In the genomic region with DNA sequence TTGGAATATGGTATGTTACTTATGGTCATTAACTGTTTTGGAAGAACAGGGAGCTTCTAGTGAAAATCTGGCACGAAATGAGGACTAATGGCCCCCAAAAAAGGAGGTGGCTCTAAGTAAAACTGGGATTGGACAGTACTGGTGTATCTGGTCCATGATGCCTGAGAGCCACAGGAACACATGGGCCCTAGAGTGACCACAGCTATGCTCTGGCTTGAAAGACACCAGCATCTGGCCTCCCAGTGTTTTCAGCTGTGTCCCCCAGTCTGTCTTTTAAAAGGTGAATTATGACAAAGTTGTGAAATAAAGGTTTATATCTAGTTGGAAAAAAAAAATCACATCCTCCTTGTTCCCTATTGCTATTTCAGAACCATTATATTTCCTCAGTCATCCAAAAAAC, we compare ENCODE assay signal across 25 cellular contexts.
"Had no signal": no experiment of that assay in that cellular context is flagged by ENCODE, and none has a peak within 500 bp of the region (broad histone marks: within the 10 kb centered on the region; RNA-seq: fewer than 3 reads in every experiment).

No MANE protein-coding gene starts in this region.

- H3K36me3 ChIP-seq: heart left ventricle, left lung, lower lobe of right lung, ovary, right atrium auricular region, right lobe of liver, spleen, suprapubic skin, thoracic aorta, upper lobe of right lung had no signal

- H3K9me3 Mint-ChIP-seq: immature natural killer cell had no signal

- H3K27ac Mint-ChIP-seq: mesothelial cell of epicardium; progenitor cell of endocrine pancreas; stimulated activated naive CD8-positive, alpha-beta T cell treated with anti-CD3 and anti-CD28 coated beads, Interleukin-15, Interleukin-2, amounts not matched to agents 100 ng/mL and 50 ng/mL, for 24 hours had no signal

- H3K27me3 ChIP-seq: heart left ventricle, left lung, ovary, right atrium auricular region, right lobe of liver, spleen, suprapubic skin, tibial nerve, upper lobe of right lung had no signal

- DNase-seq: heart left ventricle; hypothalamus; immature natural killer cell; kidney; left colon; left lung; lower lobe of right lung; mammary epithelial cell; mesendoderm; naive thymus-derived CD8-positive, alpha-beta T cell; ovary; right lobe of liver; small intestine; spleen; stimulated activated CD4-positive, alpha-beta T cell treated with anti-CD3 and anti-CD28 coated beads, Interleukin-4, amount 100 ng/mL, for 24 hours; stimulated activated naive CD4-positive, alpha-beta T cell; upper lobe of right lung had no signal

- H3K4me3 Mint-ChIP-seq: immature natural killer cell; mesothelial cell of epicardium; stimulated activated effector memory CD8-positive, alpha-beta T cell treated with anti-CD3 and anti-CD28 coated beads, Interleukin-12 subunit alpha, Interleukin-12 subunit beta, amount 100 ng/mL, for 72 hours; stimulated activated naive CD8-positive, alpha-beta T cell treated with anti-CD3 and anti-CD28 coated beads, Interleukin-15, Interleukin-2, amounts not matched to agents 100 ng/mL and 50 ng/mL, for 24 hours had no signal

- H3K27me3 Mint-ChIP-seq: naive thymus-derived CD8-positive, alpha-beta T cell; progenitor cell of endocrine pancreas; stimulated activated naive CD8-positive, alpha-beta T cell treated with anti-CD3 and anti-CD28 coated beads, Interleukin-15, Interleukin-2, amounts not matched to agents 100 ng/mL and 50 ng/mL, for 24 hours had no signal

- H3K9me3 ChIP-seq: left lung, lower lobe of right lung, ovary, right atrium auricular region, right lobe of liver, suprapubic skin, thoracic aorta, tibial nerve, upper lobe of right lung had no signal

- H3K36me3 Mint-ChIP-seq: stimulated activated effector memory CD8-positive, alpha-beta T cell treated with anti-CD3 and anti-CD28 coated beads, Interleukin-12 subunit alpha, Interleukin-12 subunit beta, amount 100 ng/mL, for 72 hours had no signal

- H3K4me3 ChIP-seq: heart left ventricle, left lung, lower lobe of right lung, ovary, right atrium auricular region, right lobe of liver, spleen, suprapubic skin, thoracic aorta, tibial nerve, upper lobe of right lung had no signal

- H3K27ac ChIP-seq: heart left ventricle, left lung, lower lobe of right lung, ovary, right atrium auricular region, right lobe of liver, spleen, suprapubic skin, thoracic aorta, tibial nerve, upper lobe of right lung had no signal

- H3K4me1 ChIP-seq: lower lobe of right lung, suprapubic skin had no signal
